1 cellular context compared by ENCODE assay signal in genomic region chr19:50870417-50871089, GRCh38.
TF ChIP-seq lines count a peak whose summit lies in the region.

No MANE protein-coding gene starts in this region.

TF ChIP-seq in K562, 482 proteins besides CTCF, POLR2A, EP300 and RAD21 (continues in another document):
- TF ChIP-seq KLF1 (tag; IDR thresholded peaks at IDR 0.05) (no peak; the same call in 1 of the 2 replicates), GMEB1 (CRISPR knock-in tag; IDR thresholded peaks at IDR 0.05) (peak; percentile 75; the same call in 1 of the 2 replicates), HIVEP1 (CRISPR knock-in tag; IDR thresholded peaks at IDR 0.05) (no peak), AFF4 (CRISPR knock-in tag; IDR thresholded peaks at IDR 0.05) (peak; percentile 71; the same call in 1 of the 2 replicates), BCOR (IDR thresholded peaks at IDR 0.05) (no peak), ZNF384 (IDR thresholded peaks at IDR 0.05; ENCODE audit: low read depth, low read length) (peak; percentile 53; the same call in 1 of the 2 replicates), ZBTB43 (CRISPR knock-in tag; IDR thresholded peaks at IDR 0.05) (0 out of 2 replicates have a peak, but pooled peaks have one; percentile 55), ZNF24 (IDR thresholded peaks at IDR 0.05) (no peak), MTF1 (CRISPR knock-in tag; IDR thresholded peaks at IDR 0.05; ENCODE audit: borderline replicate concordance) (no peak), MCM2 (IDR thresholded peaks at IDR 0.05; ENCODE audit: low read depth) (no peak), RBM22 (IDR thresholded peaks at IDR 0.05; ENCODE audit: low read depth, low read length, poor library complexity, severe bottlenecking) (no peak), ZNF589 (CRISPR knock-in tag; IDR thresholded peaks at IDR 0.05; ENCODE audit: low read depth) (peak; percentile 51; the same call in 1 of the 2 replicates), ZNF347 (CRISPR knock-in tag; IDR thresholded peaks at IDR 0.05; ENCODE audit: low read depth) (no peak), TARDBP (IDR thresholded peaks at IDR 0.05) (peak; percentile 71; the same call in 1 of the 2 replicates), GATA2 (CRISPR knock-in tag; IDR thresholded peaks at IDR 0.05) (peak; percentile 64), PHF8 (IDR thresholded peaks at IDR 0.05; ENCODE audit: borderline replicate concordance, low read length) (peak; percentile 33; the same call in 1 of the 2 replicates), NR1H2 (CRISPR knock-in tag; IDR thresholded peaks at IDR 0.05) (no peak), ZKSCAN8 (CRISPR knock-in tag; IDR thresholded peaks at IDR 0.05) (0 out of 2 replicates have a peak, but pooled peaks have one; percentile 30), ARID2 (IDR thresholded peaks at IDR 0.05) (no peak), ZNF586 (CRISPR knock-in tag; conservative IDR thresholded peaks at IDR 0.05) (no peak), XRCC5 (IDR thresholded peaks at IDR 0.05; ENCODE audit: low read depth, low read length) (peak; percentile 90), GABPA (tag; conservative IDR thresholded peaks at IDR 0.05; ENCODE audit: low read depth) (peak; percentile 61), KLF6 (CRISPR knock-in tag; IDR thresholded peaks at IDR 0.05; ENCODE audit: borderline replicate concordance) (no peak), COPS2 (conservative IDR thresholded peaks at IDR 0.05) (no peak), TSC22D4 (tag; IDR thresholded peaks at IDR 0.05) (no peak), HDAC1 (IDR thresholded peaks at IDR 0.05) (0 out of 4 replicates have a peak, but pooled peaks of 1 of the 2 experiments have one; percentile 34), NRF1 (conservative IDR thresholded peaks at IDR 0.05 in 1 of 2, IDR thresholded peaks at IDR 0.05 in 1 of 2) (peak; percentile 84 to 88), NFE2 (IDR thresholded peaks at IDR 0.05; ENCODE audit: low read depth) (no peak), VEZF1 (CRISPR knock-in tag; IDR thresholded peaks at IDR 0.05) (peak; percentile 49), MAZ (CRISPR knock-in tag; conservative IDR thresholded peaks at IDR 0.05 in 1 of 2, IDR thresholded peaks at IDR 0.05 in 1 of 2) (peak in 1 of 2 experiments; percentile 78; a peak in 3 of 4 replicates), SNIP1 (IDR thresholded peaks at IDR 0.05; ENCODE audit: low read depth) (no peak), EWSR1 (IDR thresholded peaks at IDR 0.05; ENCODE audit: borderline replicate concordance, low read depth, partially characterized antibody) (no peak), MIER1 (IDR thresholded peaks at IDR 0.05; ENCODE audit: low read depth) (no peak), PHTF2 (CRISPR knock-in tag; IDR thresholded peaks at IDR 0.05) (no peak), ZNF239 (CRISPR knock-in tag; IDR thresholded peaks at IDR 0.05) (no peak), YBX1 (IDR thresholded peaks at IDR 0.05) (no peak), SRSF7 (optimal IDR thresholded peaks at IDR 0.05; ENCODE audit: low read depth, low read length) (no peak), HNRNPH1 (optimal IDR thresholded peaks at IDR 0.05; ENCODE audit: low read depth, low read length) (no peak), ZNF79 (CRISPR knock-in tag; IDR thresholded peaks at IDR 0.05; ENCODE audit: low read depth) (no peak), CBX2 (IDR thresholded peaks at IDR 0.05; ENCODE audit: insufficient read depth, low read length, poor library complexity, severe bottlenecking) (no peak), ZBTB8A (IDR thresholded peaks at IDR 0.05; ENCODE audit: partially characterized antibody) (no peak), ARID1B (IDR thresholded peaks at IDR 0.05) (peak; percentile 23; the same call in 1 of the 2 replicates), RERE (CRISPR knock-in tag; IDR thresholded peaks at IDR 0.05; ENCODE audit: borderline replicate concordance) (no peak), KAT2B (IDR thresholded peaks at IDR 0.05; ENCODE audit: low read depth, low read length) (no peak)
- TF ChIP-seq, protein P1, sequence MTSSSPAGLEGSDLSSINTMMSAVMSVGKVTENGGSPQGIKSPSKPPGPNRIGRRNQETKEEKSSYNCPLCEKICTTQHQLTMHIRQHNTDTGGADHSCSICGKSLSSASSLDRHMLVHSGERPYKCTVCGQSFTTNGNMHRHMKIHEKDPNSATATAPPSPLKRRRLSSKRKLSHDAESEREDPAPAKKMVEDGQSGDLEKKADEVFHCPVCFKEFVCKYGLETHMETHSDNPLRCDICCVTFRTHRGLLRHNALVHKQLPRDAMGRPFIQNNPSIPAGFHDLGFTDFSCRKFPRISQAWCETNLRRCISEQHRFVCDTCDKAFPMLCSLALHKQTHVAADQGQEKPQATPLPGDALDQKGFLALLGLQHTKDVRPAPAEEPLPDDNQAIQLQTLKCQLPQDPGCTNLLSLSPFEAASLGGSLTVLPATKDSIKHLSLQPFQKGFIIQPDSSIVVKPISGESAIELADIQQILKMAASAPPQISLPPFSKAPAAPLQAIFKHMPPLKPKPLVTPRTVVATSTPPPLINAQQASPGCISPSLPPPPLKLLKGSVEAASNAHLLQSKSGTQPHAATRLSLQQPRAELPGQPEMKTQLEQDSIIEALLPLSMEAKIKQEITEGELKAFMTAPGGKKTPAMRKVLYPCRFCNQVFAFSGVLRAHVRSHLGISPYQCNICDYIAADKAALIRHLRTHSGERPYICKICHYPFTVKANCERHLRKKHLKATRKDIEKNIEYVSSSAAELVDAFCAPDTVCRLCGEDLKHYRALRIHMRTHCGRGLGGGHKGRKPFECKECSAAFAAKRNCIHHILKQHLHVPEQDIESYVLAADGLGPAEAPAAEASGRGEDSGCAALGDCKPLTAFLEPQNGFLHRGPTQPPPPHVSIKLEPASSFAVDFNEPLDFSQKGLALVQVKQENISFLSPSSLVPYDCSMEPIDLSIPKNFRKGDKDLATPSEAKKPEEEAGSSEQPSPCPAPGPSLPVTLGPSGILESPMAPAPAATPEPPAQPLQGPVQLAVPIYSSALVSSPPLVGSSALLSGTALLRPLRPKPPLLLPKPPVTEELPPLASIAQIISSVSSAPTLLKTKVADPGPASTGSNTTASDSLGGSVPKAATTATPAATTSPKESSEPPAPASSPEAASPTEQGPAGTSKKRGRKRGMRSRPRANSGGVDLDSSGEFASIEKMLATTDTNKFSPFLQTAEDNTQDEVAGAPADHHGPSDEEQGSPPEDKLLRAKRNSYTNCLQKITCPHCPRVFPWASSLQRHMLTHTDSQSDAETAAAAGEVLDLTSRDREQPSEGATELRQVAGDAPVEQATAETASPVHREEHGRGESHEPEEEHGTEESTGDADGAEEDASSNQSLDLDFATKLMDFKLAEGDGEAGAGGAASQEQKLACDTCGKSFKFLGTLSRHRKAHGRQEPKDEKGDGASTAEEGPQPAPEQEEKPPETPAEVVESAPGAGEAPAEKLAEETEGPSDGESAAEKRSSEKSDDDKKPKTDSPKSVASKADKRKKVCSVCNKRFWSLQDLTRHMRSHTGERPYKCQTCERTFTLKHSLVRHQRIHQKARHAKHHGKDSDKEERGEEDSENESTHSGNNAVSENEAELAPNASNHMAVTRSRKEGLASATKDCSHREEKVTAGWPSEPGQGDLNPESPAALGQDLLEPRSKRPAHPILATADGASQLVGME (CRISPR knock-in tag; IDR thresholded peaks at IDR 0.05), result no peak
